1 cellular context compared by ENCODE assay signal in the genomic region with DNA sequence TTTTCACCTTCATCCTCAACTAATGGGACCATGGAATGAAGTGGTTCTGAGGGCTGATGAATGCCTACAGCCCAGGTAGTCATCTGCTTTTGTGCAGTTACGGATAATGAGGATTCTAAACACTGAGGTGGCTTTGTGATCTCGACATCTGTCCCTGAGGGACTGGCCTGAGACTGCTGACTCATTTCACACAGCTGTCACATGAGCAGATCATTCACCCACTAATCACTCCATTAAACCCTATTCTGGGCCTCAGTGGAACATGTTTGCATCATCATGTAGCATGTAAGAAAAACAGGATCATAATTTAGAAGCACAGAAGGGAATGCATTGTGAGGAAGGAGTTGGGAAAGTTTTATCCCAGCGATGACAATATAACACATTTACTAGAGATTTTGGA.
A peak's percentile ranks its signal among the peaks of the same experiment; 100 is the strongest.
TF ChIP-seq lines count a peak whose summit lies in the region.

No MANE protein-coding gene starts in this region.

TF ChIP-seq in GM12878, 131 proteins besides CTCF, POLR2A, EP300 and RAD21 (continued from another document and continues in another):
- TF ChIP-seq SRF (IDR thresholded peaks at IDR 0.05; ENCODE audit: low read depth in 2 of 2, low read length in 2 of 2): no peak
- TF ChIP-seq YY1 (IDR thresholded peaks at IDR 0.05; ENCODE audit: low read depth, low read length): no peak
- no peak for TF ChIP-seq SUPT20H (IDR thresholded peaks at IDR 0.05; ENCODE audit: borderline replicate concordance, control insufficient read depth, low read depth, low read length)
- TF ChIP-seq, protein P1, sequence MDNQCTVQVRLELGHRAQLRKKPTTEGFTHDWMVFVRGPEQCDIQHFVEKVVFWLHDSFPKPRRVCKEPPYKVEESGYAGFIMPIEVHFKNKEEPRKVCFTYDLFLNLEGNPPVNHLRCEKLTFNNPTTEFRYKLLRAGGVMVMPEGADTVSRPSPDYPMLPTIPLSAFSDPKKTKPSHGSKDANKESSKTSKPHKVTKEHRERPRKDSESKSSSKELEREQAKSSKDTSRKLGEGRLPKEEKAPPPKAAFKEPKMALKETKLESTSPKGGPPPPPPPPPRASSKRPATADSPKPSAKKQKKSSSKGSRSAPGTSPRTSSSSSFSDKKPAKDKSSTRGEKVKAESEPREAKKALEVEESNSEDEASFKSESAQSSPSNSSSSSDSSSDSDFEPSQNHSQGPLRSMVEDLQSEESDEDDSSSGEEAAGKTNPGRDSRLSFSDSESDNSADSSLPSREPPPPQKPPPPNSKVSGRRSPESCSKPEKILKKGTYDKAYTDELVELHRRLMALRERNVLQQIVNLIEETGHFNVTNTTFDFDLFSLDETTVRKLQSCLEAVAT (IDR thresholded peaks at IDR 0.05): 0 out of 2 replicates have a peak, but pooled peaks have one; percentile 38
- TF ChIP-seq TCF3 (IDR thresholded peaks at IDR 0.05; ENCODE audit: borderline replicate concordance, insufficient read depth, low read depth, low read length): no peak
- TF ChIP-seq, protein P2, sequence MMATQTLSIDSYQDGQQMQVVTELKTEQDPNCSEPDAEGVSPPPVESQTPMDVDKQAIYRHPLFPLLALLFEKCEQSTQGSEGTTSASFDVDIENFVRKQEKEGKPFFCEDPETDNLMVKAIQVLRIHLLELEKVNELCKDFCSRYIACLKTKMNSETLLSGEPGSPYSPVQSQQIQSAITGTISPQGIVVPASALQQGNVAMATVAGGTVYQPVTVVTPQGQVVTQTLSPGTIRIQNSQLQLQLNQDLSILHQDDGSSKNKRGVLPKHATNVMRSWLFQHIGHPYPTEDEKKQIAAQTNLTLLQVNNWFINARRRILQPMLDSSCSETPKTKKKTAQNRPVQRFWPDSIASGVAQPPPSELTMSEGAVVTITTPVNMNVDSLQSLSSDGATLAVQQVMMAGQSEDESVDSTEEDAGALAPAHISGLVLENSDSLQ (IDR thresholded peaks at IDR 0.05): peak; percentile 74; the same call in 1 of the 2 replicates
- TF ChIP-seq ZNF217 (IDR thresholded peaks at IDR 0.05): 0 out of 2 replicates have a peak, but pooled peaks have one; percentile 61
- TF ChIP-seq MEF2B (IDR thresholded peaks at IDR 0.05; ENCODE audit: partially characterized antibody, poor library complexity, severe bottlenecking): peak; percentile 93
- no peak for TF ChIP-seq YBX1 (IDR thresholded peaks at IDR 0.05)
- no peak for TF ChIP-seq ASH2L (IDR thresholded peaks at IDR 0.05; ENCODE audit: borderline replicate concordance, low read depth)
- TF ChIP-seq PAX5 (IDR thresholded peaks at IDR 0.05; ENCODE audit: borderline replicate concordance, low read depth, low read length): no peak
- no peak for TF ChIP-seq EZH2 (IDR thresholded peaks at IDR 0.05; ENCODE audit: borderline replicate concordance, control insufficient read depth, low read depth, low read length)
- no peak for TF ChIP-seq CBFB (IDR thresholded peaks at IDR 0.05; ENCODE audit: low read depth)
- TF ChIP-seq MTA3 (IDR thresholded peaks at IDR 0.05; ENCODE audit: borderline replicate concordance, low read length): no peak
- TF ChIP-seq CHD4 (IDR thresholded peaks at IDR 0.05): no peak
- no peak for TF ChIP-seq RFX5 (IDR thresholded peaks at IDR 0.05; ENCODE audit: low read depth, low read length)
- 0 out of 2 replicates have a peak, but pooled peaks have one; percentile 26 for TF ChIP-seq GATAD2B (conservative IDR thresholded peaks at IDR 0.05; ENCODE audit: low read depth)
- TF ChIP-seq, protein P3, sequence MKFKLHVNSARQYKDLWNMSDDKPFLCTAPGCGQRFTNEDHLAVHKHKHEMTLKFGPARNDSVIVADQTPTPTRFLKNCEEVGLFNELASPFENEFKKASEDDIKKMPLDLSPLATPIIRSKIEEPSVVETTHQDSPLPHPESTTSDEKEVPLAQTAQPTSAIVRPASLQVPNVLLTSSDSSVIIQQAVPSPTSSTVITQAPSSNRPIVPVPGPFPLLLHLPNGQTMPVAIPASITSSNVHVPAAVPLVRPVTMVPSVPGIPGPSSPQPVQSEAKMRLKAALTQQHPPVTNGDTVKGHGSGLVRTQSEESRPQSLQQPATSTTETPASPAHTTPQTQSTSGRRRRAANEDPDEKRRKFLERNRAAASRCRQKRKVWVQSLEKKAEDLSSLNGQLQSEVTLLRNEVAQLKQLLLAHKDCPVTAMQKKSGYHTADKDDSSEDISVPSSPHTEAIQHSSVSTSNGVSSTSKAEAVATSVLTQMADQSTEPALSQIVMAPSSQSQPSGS (IDR thresholded peaks at IDR 0.05; ENCODE audit: low read length): no peak
- no peak for TF ChIP-seq JUNB (IDR thresholded peaks at IDR 0.05)
- TF ChIP-seq ZNF384 (IDR thresholded peaks at IDR 0.05; ENCODE audit: borderline replicate concordance, low read depth, low read length): no peak
- no peak for TF ChIP-seq STAT3 (IDR thresholded peaks at IDR 0.05; ENCODE audit: low read depth, low read length)
- TF ChIP-seq BHLHE40 (IDR thresholded peaks at IDR 0.05; ENCODE audit: borderline replicate concordance in 1 of 2, low read depth in 2 of 2, low read length in 1 of 2): peak; percentile 83 to 91
- no peak for TF ChIP-seq ZSCAN29 (IDR thresholded peaks at IDR 0.05)
- TF ChIP-seq SMAD1 (IDR thresholded peaks at IDR 0.05; ENCODE audit: low read depth, partially characterized antibody): no peak
- TF ChIP-seq MYC (IDR thresholded peaks at IDR 0.05; ENCODE audit: insufficient read depth, insufficient read length, insufficient replicate concordance, low read length, severe bottlenecking): no peak
- TF ChIP-seq WRNIP1 (IDR thresholded peaks at IDR 0.05; ENCODE audit: borderline replicate concordance, low read depth, low read length): no peak
- TF ChIP-seq CEBPB (IDR thresholded peaks at IDR 0.05; ENCODE audit: borderline replicate concordance in 1 of 2, low read depth in 2 of 2, low read length in 2 of 2): no peak
- no peak for TF ChIP-seq CREB1 (IDR thresholded peaks at IDR 0.05; ENCODE audit: low read depth)
- no peak for TF ChIP-seq SIN3A (IDR thresholded peaks at IDR 0.05; ENCODE audit: low read depth, low read length)
- TF ChIP-seq SREBF2 (IDR thresholded peaks at IDR 0.05; ENCODE audit: low read length): no peak
- no peak for TF ChIP-seq LARP7 (IDR thresholded peaks at IDR 0.05)
- no peak for TF ChIP-seq SIX5 (IDR thresholded peaks at IDR 0.05; ENCODE audit: low read depth, low read length, severe bottlenecking)
- TF ChIP-seq, protein P4, sequence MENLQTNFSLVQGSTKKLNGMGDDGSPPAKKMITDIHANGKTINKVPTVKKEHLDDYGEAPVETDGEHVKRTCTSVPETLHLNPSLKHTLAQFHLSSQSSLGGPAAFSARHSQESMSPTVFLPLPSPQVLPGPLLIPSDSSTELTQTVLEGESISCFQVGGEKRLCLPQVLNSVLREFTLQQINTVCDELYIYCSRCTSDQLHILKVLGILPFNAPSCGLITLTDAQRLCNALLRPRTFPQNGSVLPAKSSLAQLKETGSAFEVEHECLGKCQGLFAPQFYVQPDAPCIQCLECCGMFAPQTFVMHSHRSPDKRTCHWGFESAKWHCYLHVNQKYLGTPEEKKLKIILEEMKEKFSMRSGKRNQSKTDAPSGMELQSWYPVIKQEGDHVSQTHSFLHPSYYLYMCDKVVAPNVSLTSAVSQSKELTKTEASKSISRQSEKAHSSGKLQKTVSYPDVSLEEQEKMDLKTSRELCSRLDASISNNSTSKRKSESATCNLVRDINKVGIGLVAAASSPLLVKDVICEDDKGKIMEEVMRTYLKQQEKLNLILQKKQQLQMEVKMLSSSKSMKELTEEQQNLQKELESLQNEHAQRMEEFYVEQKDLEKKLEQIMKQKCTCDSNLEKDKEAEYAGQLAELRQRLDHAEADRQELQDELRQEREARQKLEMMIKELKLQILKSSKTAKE (IDR thresholded peaks at IDR 0.05; ENCODE audit: low read depth, poor library complexity, severe bottlenecking): no peak
- no peak for TF ChIP-seq CREM (IDR thresholded peaks at IDR 0.05; ENCODE audit: low read depth)
- TF ChIP-seq KLF5 (IDR thresholded peaks at IDR 0.05; ENCODE audit: partially characterized antibody): no peak
- TF ChIP-seq, protein P5, sequence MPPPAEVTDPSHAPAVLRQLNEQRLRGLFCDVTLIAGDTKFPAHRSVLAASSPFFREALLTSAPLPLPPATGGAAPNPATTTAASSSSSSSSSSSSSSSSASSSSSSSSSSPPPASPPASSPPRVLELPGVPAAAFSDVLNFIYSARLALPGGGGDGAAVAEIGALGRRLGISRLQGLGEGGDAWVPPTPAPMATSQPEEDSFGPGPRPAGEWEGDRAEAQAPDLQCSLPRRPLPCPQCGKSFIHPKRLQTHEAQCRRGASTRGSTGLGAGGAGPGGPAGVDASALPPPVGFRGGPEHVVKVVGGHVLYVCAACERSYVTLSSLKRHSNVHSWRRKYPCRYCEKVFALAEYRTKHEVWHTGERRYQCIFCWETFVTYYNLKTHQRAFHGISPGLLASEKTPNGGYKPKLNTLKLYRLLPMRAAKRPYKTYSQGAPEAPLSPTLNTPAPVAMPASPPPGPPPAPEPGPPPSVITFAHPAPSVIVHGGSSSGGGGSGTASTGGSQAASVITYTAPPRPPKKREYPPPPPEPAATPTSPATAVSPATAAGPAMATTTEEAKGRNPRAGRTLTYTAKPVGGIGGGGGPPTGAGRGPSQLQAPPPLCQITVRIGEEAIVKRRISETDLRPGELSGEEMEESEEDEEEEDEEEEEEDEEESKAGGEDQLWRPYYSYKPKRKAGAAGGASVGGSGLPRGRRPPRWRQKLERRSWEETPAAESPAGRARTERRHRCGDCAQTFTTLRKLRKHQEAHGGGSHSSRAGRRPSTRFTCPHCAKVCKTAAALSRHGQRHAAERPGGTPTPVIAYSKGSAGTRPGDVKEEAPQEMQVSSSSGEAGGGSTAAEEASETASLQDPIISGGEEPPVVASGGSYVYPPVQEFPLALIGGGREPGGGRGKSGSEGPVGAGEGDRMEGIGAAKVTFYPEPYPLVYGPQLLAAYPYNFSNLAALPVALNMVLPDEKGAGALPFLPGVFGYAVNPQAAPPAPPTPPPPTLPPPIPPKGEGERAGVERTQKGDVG (CRISPR knock-in tag; IDR thresholded peaks at IDR 0.05): no peak
- TF ChIP-seq EED (IDR thresholded peaks at IDR 0.05; ENCODE audit: low read depth): no peak
- TF ChIP-seq KDM1A (IDR thresholded peaks at IDR 0.05; ENCODE audit: borderline replicate concordance): no peak
- TF ChIP-seq, protein P6, sequence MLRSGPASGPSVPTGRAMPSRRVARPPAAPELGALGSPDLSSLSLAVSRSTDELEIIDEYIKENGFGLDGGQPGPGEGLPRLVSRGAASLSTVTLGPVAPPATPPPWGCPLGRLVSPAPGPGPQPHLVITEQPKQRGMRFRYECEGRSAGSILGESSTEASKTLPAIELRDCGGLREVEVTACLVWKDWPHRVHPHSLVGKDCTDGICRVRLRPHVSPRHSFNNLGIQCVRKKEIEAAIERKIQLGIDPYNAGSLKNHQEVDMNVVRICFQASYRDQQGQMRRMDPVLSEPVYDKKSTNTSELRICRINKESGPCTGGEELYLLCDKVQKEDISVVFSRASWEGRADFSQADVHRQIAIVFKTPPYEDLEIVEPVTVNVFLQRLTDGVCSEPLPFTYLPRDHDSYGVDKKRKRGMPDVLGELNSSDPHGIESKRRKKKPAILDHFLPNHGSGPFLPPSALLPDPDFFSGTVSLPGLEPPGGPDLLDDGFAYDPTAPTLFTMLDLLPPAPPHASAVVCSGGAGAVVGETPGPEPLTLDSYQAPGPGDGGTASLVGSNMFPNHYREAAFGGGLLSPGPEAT (IDR thresholded peaks at IDR 0.05; ENCODE audit: low read depth): peak; percentile 61; the same call in 1 of the 2 replicates
- no peak for TF ChIP-seq SP1 (IDR thresholded peaks at IDR 0.05; ENCODE audit: low read depth, low read length)
- TF ChIP-seq, protein P7, sequence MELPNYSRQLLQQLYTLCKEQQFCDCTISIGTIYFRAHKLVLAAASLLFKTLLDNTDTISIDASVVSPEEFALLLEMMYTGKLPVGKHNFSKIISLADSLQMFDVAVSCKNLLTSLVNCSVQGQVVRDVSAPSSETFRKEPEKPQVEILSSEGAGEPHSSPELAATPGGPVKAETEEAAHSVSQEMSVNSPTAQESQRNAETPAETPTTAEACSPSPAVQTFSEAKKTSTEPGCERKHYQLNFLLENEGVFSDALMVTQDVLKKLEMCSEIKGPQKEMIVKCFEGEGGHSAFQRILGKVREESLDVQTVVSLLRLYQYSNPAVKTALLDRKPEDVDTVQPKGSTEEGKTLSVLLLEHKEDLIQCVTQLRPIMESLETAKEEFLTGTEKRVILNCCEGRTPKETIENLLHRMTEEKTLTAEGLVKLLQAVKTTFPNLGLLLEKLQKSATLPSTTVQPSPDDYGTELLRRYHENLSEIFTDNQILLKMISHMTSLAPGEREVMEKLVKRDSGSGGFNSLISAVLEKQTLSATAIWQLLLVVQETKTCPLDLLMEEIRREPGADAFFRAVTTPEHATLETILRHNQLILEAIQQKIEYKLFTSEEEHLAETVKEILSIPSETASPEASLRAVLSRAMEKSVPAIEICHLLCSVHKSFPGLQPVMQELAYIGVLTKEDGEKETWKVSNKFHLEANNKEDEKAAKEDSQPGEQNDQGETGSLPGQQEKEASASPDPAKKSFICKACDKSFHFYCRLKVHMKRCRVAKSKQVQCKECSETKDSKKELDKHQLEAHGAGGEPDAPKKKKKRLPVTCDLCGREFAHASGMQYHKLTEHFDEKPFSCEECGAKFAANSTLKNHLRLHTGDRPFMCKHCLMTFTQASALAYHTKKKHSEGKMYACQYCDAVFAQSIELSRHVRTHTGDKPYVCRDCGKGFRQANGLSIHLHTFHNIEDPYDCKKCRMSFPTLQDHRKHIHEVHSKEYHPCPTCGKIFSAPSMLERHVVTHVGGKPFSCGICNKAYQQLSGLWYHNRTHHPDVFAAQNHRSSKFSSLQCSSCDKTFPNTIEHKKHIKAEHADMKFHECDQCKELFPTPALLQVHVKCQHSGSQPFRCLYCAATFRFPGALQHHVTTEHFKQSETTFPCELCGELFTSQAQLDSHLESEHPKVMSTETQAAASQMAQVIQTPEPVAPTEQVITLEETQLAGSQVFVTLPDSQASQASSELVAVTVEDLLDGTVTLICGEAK (IDR thresholded peaks at IDR 0.05; ENCODE audit: borderline replicate concordance): no peak
- TF ChIP-seq SUZ12 (IDR thresholded peaks at IDR 0.05; ENCODE audit: unreplicated experiment): no peak
- TF ChIP-seq FOXK2 (IDR thresholded peaks at IDR 0.05): no peak
- no peak for TF ChIP-seq ZZZ3 (IDR thresholded peaks at IDR 0.05; ENCODE audit: control insufficient read depth, insufficient read length, low read depth)
- no peak for TF ChIP-seq MEF2A (IDR thresholded peaks at IDR 0.05; ENCODE audit: insufficient read depth, low read depth, low read length)
- peak; percentile 54; the same call in 1 of the 2 replicates for TF ChIP-seq IRF4 (IDR thresholded peaks at IDR 0.05; ENCODE audit: low read depth, low read length)
- no peak for TF ChIP-seq SMARCA5 (IDR thresholded peaks at IDR 0.05)
- no peak for TF ChIP-seq KAT2A (conservative IDR thresholded peaks at IDR 0.05; ENCODE audit: control insufficient read depth, low read depth, low read length)
- TF ChIP-seq, protein P8, sequence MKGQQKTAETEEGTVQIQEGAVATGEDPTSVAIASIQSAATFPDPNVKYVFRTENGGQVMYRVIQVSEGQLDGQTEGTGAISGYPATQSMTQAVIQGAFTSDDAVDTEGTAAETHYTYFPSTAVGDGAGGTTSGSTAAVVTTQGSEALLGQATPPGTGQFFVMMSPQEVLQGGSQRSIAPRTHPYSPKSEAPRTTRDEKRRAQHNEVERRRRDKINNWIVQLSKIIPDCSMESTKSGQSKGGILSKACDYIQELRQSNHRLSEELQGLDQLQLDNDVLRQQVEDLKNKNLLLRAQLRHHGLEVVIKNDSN (IDR thresholded peaks at IDR 0.05; ENCODE audit: borderline replicate concordance, extremely low read length, insufficient read depth, low read depth, low read length): no peak
- no peak for TF ChIP-seq MYB (IDR thresholded peaks at IDR 0.05; ENCODE audit: borderline replicate concordance, low read depth, low read length)
- no peak for TF ChIP-seq CBX3 (IDR thresholded peaks at IDR 0.05; ENCODE audit: borderline replicate concordance, low read depth)
- TF ChIP-seq CHD2 (IDR thresholded peaks at IDR 0.05; ENCODE audit: borderline replicate concordance, low read depth, low read length): no peak
